ENCODE assay signal across 30 cellular contexts in genomic region chr11:10493041-10493663, GRCh38. TPM values are rescaled to one million over a fixed set of nuclear protein-coding genes. Genes with fewer than 3 reads are reported as not detected.
DNase-seq lines count a peak whose midpoint lies in the region; ATAC-seq and TF ChIP-seq lines count a peak whose summit lies in the region.
"Had no signal": no experiment of that assay in that cellular context is flagged by ENCODE, and none has a peak within 500 bp of the region (broad histone marks: within the 10 kb centered on the region; RNA-seq: fewer than 3 reads in every experiment).

No MANE protein-coding gene starts in this region.

- H3K27me3 ChIP-seq in lung (ENCODE audit: control insufficient read depth, insufficient read depth) (no peaks in the 10 kb centered on the region), PC-9 (ENCODE audit: insufficient read depth, low read depth) (no peaks in the 10 kb centered on the region)
- H3K27me3 ChIP-seq: heart right ventricle, uterus had no signal

- H3F3A ChIP-seq in PC-9 (ENCODE audit: insufficient read depth, low read depth), result peaks cover 34% of the 10 kb centered on the region; the same call in 1 of the 2 replicates

- H3K36me3 ChIP-seq in lung (ENCODE audit: control insufficient read depth in 2 of 2, insufficient read depth in 2 of 2, low read length in 2 of 2) (peaks cover 0 to 21% of the 10 kb centered on the region in 2 donors), PC-9 (ENCODE audit: low read depth) (no peaks in the 10 kb centered on the region)
- H3K36me3 ChIP-seq: thoracic aorta, uterus had no signal

- no peak for DNase-seq in activated CD4-positive, alpha-beta T cell treated with anti-CD3 and anti-CD28 coated beads for 36 hours
- no peak for DNase-seq in activated CD4-positive, alpha-beta T cell treated with anti-CD3 and anti-CD28 coated beads for 4 hours
- peak; percentile 6 for DNase-seq in activated T-helper 2 cell treated with anti-CD3 and anti-CD28 coated beads, Interferon-gamma antibody, Interleukin-2, Interleukin-4, amounts not matched to agents 10 μg/mL and 5 μg/mL and 100 μg/mL, durations not matched to agents 14 hours and 24 hours and 36 hours (ENCODE audit: low spot score)
- DNase-seq in lung (ENCODE audit: low spot score) (peak; percentile 24), midbrain (lab: John Stamatoyannopoulos, UW) (no peak), PC-9 (no peak)
- peak; percentile 10 for DNase-seq in stimulated activated CD8-positive, alpha-beta memory T cell treated with anti-CD3 and anti-CD28 coated beads, Interleukin-4, amount 100 ng/mL, for 48 hours
- DNase-seq: activated CD4-positive, alpha-beta T cell treated with anti-CD3 and anti-CD28 coated beads for 1 hour; activated CD8-positive, alpha-beta T cell treated with anti-CD3 and anti-CD28 coated beads, Interleukin-2, amount 10 ng/mL, durations not matched to agents 7 days and 5 days; activated naive CD4-positive, alpha-beta T cell treated with anti-CD3 and anti-CD28 coated beads, Interleukin-2, amount 10 ng/mL, durations not matched to agents 7 days and 5 days; amniotic stem cell; effector memory CD8-positive, alpha-beta T cell; foreskin fibroblast; heart right ventricle; kidney glomerular epithelial cell; mesendoderm; naive B cell; NCI-H1092; NCI-H1694 treated with DMSO at 0.1 percent for 48 hours; NCI-H2171; NCI-H510A; stimulated activated CD4-positive, alpha-beta T cell treated with anti-CD3 and anti-CD28 coated beads, Interleukin-4, amount 100 ng/mL, for 4 hours; stimulated activated naive CD8-positive, alpha-beta T cell treated with anti-CD3 and anti-CD28 coated beads, Interleukin-15, Interleukin-2, amounts not matched to agents 100 U/mL and 50 U/mL, for 24 hours; T-helper 2 cell; uterus had no signal

- peaks cover 35% of the 10 kb centered on the region for H3K36me3 Mint-ChIP-seq in activated CD4-positive, alpha-beta T cell treated with anti-CD3 and anti-CD28 coated beads for 36 hours (ENCODE audit: low read depth)
- peaks cover 57% of the 10 kb centered on the region for H3K36me3 Mint-ChIP-seq in activated T-helper 2 cell treated with anti-CD3 and anti-CD28 coated beads, Interferon-gamma antibody, Interleukin-2, Interleukin-4, amounts not matched to agents 10 μg/mL and 5 μg/mL and 100 μg/mL, durations not matched to agents 14 hours and 24 hours and 36 hours (ENCODE audit: low read depth)

- peak overlapping the region; percentile 29 for H3K27ac Mint-ChIP-seq in activated CD4-positive, alpha-beta T cell treated with anti-CD3 and anti-CD28 coated beads for 36 hours
- H3K27ac Mint-ChIP-seq in activated T-helper 2 cell treated with anti-CD3 and anti-CD28 coated beads, Interferon-gamma antibody, Interleukin-2, Interleukin-4, amounts not matched to agents 10 μg/mL and 5 μg/mL and 100 μg/mL, durations not matched to agents 14 hours and 24 hours and 36 hours, result no peak overlapping the region
- H3K27ac Mint-ChIP-seq: activated CD8-positive, alpha-beta T cell treated with anti-CD3 and anti-CD28 coated beads, Interleukin-2, amount 10 ng/mL, durations not matched to agents 7 days and 5 days; activated naive CD4-positive, alpha-beta T cell treated with anti-CD3 and anti-CD28 coated beads, Interleukin-2, amount 10 ng/mL, durations not matched to agents 7 days and 5 days had no signal

- H3K9me3 Mint-ChIP-seq in activated CD4-positive, alpha-beta T cell treated with anti-CD3 and anti-CD28 coated beads for 36 hours (ENCODE audit: low read depth), result no peaks in the 10 kb centered on the region
- no peaks in the 10 kb centered on the region for H3K9me3 Mint-ChIP-seq in activated T-helper 2 cell treated with anti-CD3 and anti-CD28 coated beads, Interferon-gamma antibody, Interleukin-2, Interleukin-4, amounts not matched to agents 10 μg/mL and 5 μg/mL and 100 μg/mL, durations not matched to agents 14 hours and 24 hours and 36 hours
- H3K9me3 Mint-ChIP-seq: activated naive CD4-positive, alpha-beta T cell treated with anti-CD3 and anti-CD28 coated beads, Interleukin-2, amount 10 ng/mL, durations not matched to agents 7 days and 5 days; effector memory CD8-positive, alpha-beta T cell; naive B cell had no signal

- H3K79me2 ChIP-seq in PC-9 (ENCODE audit: low read depth), result 0 out of 2 replicates have a peak, but pooled peaks cover 7% of the 10 kb centered on the region

- H3K4me3 ChIP-seq in lung, result no peak overlapping the region
- H3K4me3 ChIP-seq in PC-9, result no peak overlapping the region
- H3K4me3 ChIP-seq: heart right ventricle, thoracic aorta, uterus had no signal

- H3K4me2 ChIP-seq in PC-9, result no peak overlapping the region

- CTCF ChIA-PET in activated CD4-positive, alpha-beta T cell treated with anti-CD3 and anti-CD28 coated beads for 36 hours (lab: Charles Lee), result interaction anchor here (1.3 kb wide), 1 partner anchor 17 kb away, joined by 4 read pairs; no protein-coding TSS in a partner anchor
- CTCF ChIA-PET in PC-9 (lab: Charles Lee), result no interaction called here

- H3K27ac ChIP-seq in lung (ENCODE audit: low read depth in 1 of 2, low read length in 1 of 2) (no peak overlapping the region), PC-9 (no peak overlapping the region)
- H3K27ac ChIP-seq: 22Rv1, heart right ventricle, thoracic aorta, uterus had no signal

- peaks cover 20% of the 10 kb centered on the region for H3K4me1 Mint-ChIP-seq in activated CD4-positive, alpha-beta T cell treated with anti-CD3 and anti-CD28 coated beads for 36 hours
- H3K4me1 Mint-ChIP-seq in activated T-helper 2 cell treated with anti-CD3 and anti-CD28 coated beads, Interferon-gamma antibody, Interleukin-2, Interleukin-4, amounts not matched to agents 10 μg/mL and 5 μg/mL and 100 μg/mL, durations not matched to agents 14 hours and 24 hours and 36 hours (ENCODE audit: low read depth), result peaks cover 6% of the 10 kb centered on the region

- H3K4me3 Mint-ChIP-seq in activated CD4-positive, alpha-beta T cell treated with anti-CD3 and anti-CD28 coated beads for 36 hours, result no peak overlapping the region
- no peak overlapping the region for H3K4me3 Mint-ChIP-seq in activated T-helper 2 cell treated with anti-CD3 and anti-CD28 coated beads, Interferon-gamma antibody, Interleukin-2, Interleukin-4, amounts not matched to agents 10 μg/mL and 5 μg/mL and 100 μg/mL, durations not matched to agents 14 hours and 24 hours and 36 hours (ENCODE audit: low read depth)
- H3K4me3 Mint-ChIP-seq: activated CD8-positive, alpha-beta T cell treated with anti-CD3 and anti-CD28 coated beads, Interleukin-2, amount 10 ng/mL, durations not matched to agents 7 days and 5 days; activated naive CD4-positive, alpha-beta T cell treated with anti-CD3 and anti-CD28 coated beads, Interleukin-2, amount 10 ng/mL, durations not matched to agents 7 days and 5 days; CD14-positive monocyte; effector memory CD8-positive, alpha-beta T cell; naive B cell had no signal

- BruUV-seq in PC-9 (replicated peaks; lab: Mats Ljungman, UMichigan), result no TSS peak

- no peak for ATAC-seq in activated CD4-positive, alpha-beta T cell treated with anti-CD3 and anti-CD28 coated beads for 36 hours
- ATAC-seq in lung (ENCODE audit: insufficient read depth, low FRiP score), result no peak
- ATAC-seq in GM18502 (IDR thresholded peaks at IDR 0.05; ENCODE audit: poor library complexity, unreplicated experiment), result no peak
- ATAC-seq: activated CD8-positive, alpha-beta T cell treated with anti-CD3 and anti-CD28 coated beads, Interleukin-2, amount 10 ng/mL, durations not matched to agents 7 days and 5 days; effector memory CD8-positive, alpha-beta T cell; heart right ventricle; SK-N-SH treated with all-trans-retinoic acid at 6 μM for 48 hours; stimulated activated naive CD8-positive, alpha-beta T cell treated with anti-CD3 and anti-CD28 coated beads, Interleukin-15, Interleukin-2, amounts not matched to agents 100 U/mL and 50 U/mL, for 24 hours had no signal

- POLR2A ChIA-PET in activated CD4-positive, alpha-beta T cell treated with anti-CD3 and anti-CD28 coated beads for 36 hours (lab: Charles Lee), result no interaction called here
- POLR2A ChIA-PET in PC-9 (lab: Charles Lee; ENCODE audit: unreplicated experiment), result no interaction called here

- H3K9me3 ChIP-seq in lung (ENCODE audit: control insufficient read depth in 2 of 2, insufficient read depth in 1 of 2, low read length in 1 of 2) (no peaks in the 10 kb centered on the region), PC-9 (ENCODE audit: insufficient read depth, low read depth) (no peaks in the 10 kb centered on the region)
- H3K9me3 ChIP-seq: heart right ventricle, thoracic aorta, uterus had no signal

- H3K4me1 ChIP-seq in lung (ENCODE audit: control insufficient read depth in 2 of 2, insufficient read depth in 2 of 2, low read length in 2 of 2), result peaks cover 3 to 9% of the 10 kb centered on the region in 2 donors
- peaks cover 41% of the 10 kb centered on the region for H3K4me1 ChIP-seq in PC-9 (replicated peaks; ENCODE audit: insufficient read depth)

- no peaks in the 10 kb centered on the region for H4K20me1 ChIP-seq in PC-9 (ENCODE audit: insufficient read depth)

- no peaks in the 10 kb centered on the region for H3K9me2 ChIP-seq in PC-9 (ENCODE audit: insufficient read depth)

- TF ChIP-seq CTCF in lung (IDR thresholded peaks at IDR 0.05; ENCODE audit: control extremely low read depth, extremely low read depth) (no peak), PC-9 (conservative IDR thresholded peaks at IDR 0.05) (no peak)

- H2AFZ ChIP-seq in PC-9, result no peak overlapping the region

- intact Hi-C loops in activated CD4-positive, alpha-beta T cell treated with anti-CD3 and anti-CD28 coated beads for 36 hours (cut with DNase I, micrococcal nuclease), result no loop called here
- intact Hi-C loops in activated T-helper 2 cell treated with anti-CD3 and anti-CD28 coated beads, Interferon-gamma antibody, Interleukin-2, Interleukin-4, amounts not matched to agents 10 μg/mL and 5 μg/mL and 100 μg/mL, durations not matched to agents 14 hours and 24 hours and 36 hours (cut with micrococcal nuclease), result no loop called here
- intact Hi-C loops in PC-9 (cut with micrococcal nuclease; ENCODE audit: unreplicated experiment), result no loop called here

- no peaks in the 10 kb centered on the region for H3K27me3 Mint-ChIP-seq in activated CD4-positive, alpha-beta T cell treated with anti-CD3 and anti-CD28 coated beads for 36 hours
- H3K27me3 Mint-ChIP-seq in activated T-helper 2 cell treated with anti-CD3 and anti-CD28 coated beads, Interferon-gamma antibody, Interleukin-2, Interleukin-4, amounts not matched to agents 10 μg/mL and 5 μg/mL and 100 μg/mL, durations not matched to agents 14 hours and 24 hours and 36 hours (ENCODE audit: low read depth), result no peaks in the 10 kb centered on the region
- H3K27me3 Mint-ChIP-seq: activated naive CD4-positive, alpha-beta T cell treated with anti-CD3 and anti-CD28 coated beads, Interleukin-2, amount 10 ng/mL, durations not matched to agents 7 days and 5 days; effector memory CD8-positive, alpha-beta T cell; naive B cell had no signal

- WGBS in lung, 2 donors, result 95 to 96% methylated on average over 18 of the region's 18 CpGs

RNA-seq across cellular contexts. Expression of gene AMPD3, which starts 38.1 kb away (rescaled TPM):
- total RNA-seq in activated CD4-positive, alpha-beta T cell treated with anti-CD3 and anti-CD28 coated beads for 36 hours, result 10 to 100 TPM; 26.3 to 27.1 TPM
- total RNA-seq in activated T-helper 2 cell treated with anti-CD3 and anti-CD28 coated beads, Interferon-gamma antibody, Interleukin-2, Interleukin-4, amounts not matched to agents 10 μg/mL and 5 μg/mL and 100 μg/mL, durations not matched to agents 14 hours and 24 hours and 36 hours, result 24.8 and 26.1 TPM in 2 replicates
- total RNA-seq in lung (10 to 100 TPM; 20.8 to 27.6 TPM), PC-9 (2021) (16.5 and 17.4 TPM in 2 replicates)
- 10 to 100 TPM in 1 of 2 donors, 1 to 10 TPM in 1; 3.8 to 29.0 TPM for polyA plus RNA-seq in lung

RNA-seq across cellular contexts. Expression of gene RNF141, which starts 47.8 kb away (rescaled TPM):
- total RNA-seq in activated CD4-positive, alpha-beta T cell treated with anti-CD3 and anti-CD28 coated beads for 36 hours, result 10 to 100 TPM; 12.5 to 17.8 TPM
- 13.2 and 15.6 TPM in 2 replicates for total RNA-seq in activated T-helper 2 cell treated with anti-CD3 and anti-CD28 coated beads, Interferon-gamma antibody, Interleukin-2, Interleukin-4, amounts not matched to agents 10 μg/mL and 5 μg/mL and 100 μg/mL, durations not matched to agents 14 hours and 24 hours and 36 hours
- total RNA-seq in lung (10 to 100 TPM; 45.5 to 63.8 TPM), PC-9 (2021) (33.7 and 36.8 TPM in 2 replicates)
- polyA plus RNA-seq in lung, result 10 to 100 TPM; 14.8 to 21.2 TPM

Comparison
In these comparisons a context has a peak if more than half of its experiments do, and no peak if none do; other contexts are left out.
1. DNase-seq: peak in activated T-helper 2 cell treated with anti-CD3 and anti-CD28 coated beads, Interferon-gamma antibody, Interleukin-2, Interleukin-4, amounts not matched to agents 10 μg/mL and 5 μg/mL and 100 μg/mL, durations not matched to agents 14 hours and 24 hours and 36 hours (single experiment), lung (single experiment) and stimulated activated CD8-positive, alpha-beta memory T cell treated with anti-CD3 and anti-CD28 coated beads, Interleukin-4, amount 100 ng/mL, for 48 hours (single experiment); none in activated CD4-positive, alpha-beta T cell treated with anti-CD3 and anti-CD28 coated beads for 36 hours (single experiment), activated CD4-positive, alpha-beta T cell treated with anti-CD3 and anti-CD28 coated beads for 4 hours (0 of 2), midbrain (single experiment) and PC-9 (0 of 2).